16 cellular contexts compared by ENCODE assay signal in the genomic region with DNA sequence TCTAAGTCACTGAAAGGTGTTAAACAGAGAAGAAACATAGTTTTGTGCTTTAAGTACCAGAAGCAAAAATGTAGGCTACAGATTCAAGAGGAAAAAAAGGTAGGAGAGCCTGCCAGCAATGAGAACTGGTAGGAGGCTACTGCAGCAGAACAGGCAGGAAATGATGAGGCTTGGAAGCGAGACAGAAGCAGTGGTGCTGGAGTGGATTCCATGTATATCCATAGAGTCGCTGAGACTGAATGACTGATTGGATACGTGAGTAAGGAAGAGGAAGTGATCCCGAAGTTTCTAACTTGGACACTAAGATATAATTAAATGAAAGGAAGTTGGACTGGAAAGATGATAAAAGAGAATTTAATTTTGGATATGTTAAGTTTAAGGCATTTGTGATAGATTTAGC.
"Had no signal": no experiment of that assay in that cellular context is flagged by ENCODE, and none has a peak within 500 bp of the region (broad histone marks: within the 10 kb centered on the region; RNA-seq: fewer than 3 reads in every experiment).

No MANE protein-coding gene starts in this region.

- ATAC-seq: T-cell had no signal

- H3K4me2 ChIP-seq: SK-N-SH had no signal

- H3K9me3 ChIP-seq: SK-N-SH had no signal

- H3K27ac ChIP-seq: RWPE1 had no signal

- DNase-seq: KBM-7, NCI-H1092, NCI-H1105 treated with DMSO at 0.1 percent for 48 hours, NCI-H1417 treated with DMSO at 0.1 percent for 48 hours, NCI-H187, NCI-H2029, NCI-H345, NCI-H446 treated with DMSO at 0.1 percent for 48 hours, NCI-H510A treated with DMSO at 0.1 percent for 48 hours, NCI-H69, NCI-H774, SHP77, SK-N-SH, SW 1271, T-cell had no signal

- H3K9ac ChIP-seq: SK-N-SH had no signal
